Comparison of ENCODE assay signal across 8 cellular contexts in the genomic region with DNA sequence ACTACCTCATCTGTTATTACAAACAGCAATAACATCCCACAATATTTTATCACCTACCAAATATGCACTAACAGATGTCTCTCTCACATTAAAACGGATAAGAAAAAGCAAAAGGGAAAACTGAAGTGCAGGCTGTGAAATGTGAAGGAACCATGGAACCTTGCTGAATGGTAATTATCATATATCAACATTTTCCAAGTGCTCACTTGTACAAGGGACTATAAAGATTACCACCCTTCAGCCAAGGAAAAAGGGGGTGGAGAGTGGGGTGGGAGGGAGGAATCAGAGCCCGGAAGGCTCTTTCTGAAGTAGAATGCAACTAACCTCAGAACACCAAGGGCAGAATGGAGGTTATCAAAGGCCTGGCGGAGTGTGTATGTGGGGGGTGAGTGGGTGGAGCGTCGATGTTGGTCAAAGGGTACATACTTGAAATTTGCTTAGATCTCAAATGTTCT. TPM values are rescaled to one million over a fixed set of nuclear protein-coding genes. Genes with fewer than 3 reads are reported as not detected.
DNase-seq lines count a peak whose midpoint lies in the region; ATAC-seq and TF ChIP-seq lines count a peak whose summit lies in the region.

No MANE protein-coding gene starts in this region.

- H3K27ac ChIP-seq in RWPE1 (no peak overlapping the region), liver (ENCODE audit: low read depth in 1 of 2, low read length in 2 of 2) (no peak overlapping the region), upper lobe of right lung (no peak overlapping the region)

- 25% methylated on average over 5 of the region's 5 CpGs for WGBS in liver

- H3K4me3 ChIP-seq in GM08714 (ENCODE audit: low read length) (peak overlapping the region; percentile 99), liver (ENCODE audit: low read depth in 1 of 3, low read length in 3 of 3) (peak overlapping the region in 2 of 3 donors; percentile 76 to 98), upper lobe of right lung (peak overlapping the region; percentile 97)

- intact Hi-C loops in upper lobe of right lung (cut with DNase I) = no loop called here

- H3K4me3 Mint-ChIP-seq in brain = peak overlapping the region; percentile 93 to 99 (median 98)

- H3K4me1 ChIP-seq in liver (ENCODE audit: control insufficient read depth in 4 of 4, insufficient read depth in 4 of 4, low read length in 3 of 4) (peaks cover 0 to 9% (median 5%) of the 10 kb centered on the region in 4 donors), upper lobe of right lung (peaks cover 10% of the 10 kb centered on the region)

- TF ChIP-seq RAD21 in liver (IDR thresholded peaks at IDR 0.05) = no peak

- H3K36me3 Mint-ChIP-seq in brain = peaks cover 40% of the 10 kb centered on the region

- peaks cover 0 to 9% (median 4%) of the 10 kb centered on the region in 5 experiments for H3K9me3 Mint-ChIP-seq in brain

- ATAC-seq in upper lobe of right lung = peak; percentile 38

- peaks cover 24% of the 10 kb centered on the region for H3K4me1 Mint-ChIP-seq in brain

- CTCF ChIA-PET in RWPE1 (lab: Yijun Ruan, JAX) = no interaction called here

- POLR2A ChIA-PET in RWPE1 (lab: Yijun Ruan, JAX; ENCODE audit: low non-redundant PET) = no interaction called here

- TF ChIP-seq CTCF in RWPE1 (conservative IDR thresholded peaks at IDR 0.05; ENCODE audit: low read depth) (no peak), brain (conservative IDR thresholded peaks at IDR 0.05) (no peak), liver (IDR thresholded peaks at IDR 0.05; ENCODE audit: low read depth, low read length, missing input control) (no peak), upper lobe of right lung (IDR thresholded peaks at IDR 0.05) (no peak)

- H3K9me3 ChIP-seq in liver (ENCODE audit: control insufficient read depth in 4 of 4, low read length in 3 of 4) (no peaks in the 10 kb centered on the region), upper lobe of right lung (no peaks in the 10 kb centered on the region)

- H3K27me3 Mint-ChIP-seq in brain = no peaks in the 10 kb centered on the region

- peak overlapping the region in 1 of 2 donors; percentile 80 for H3K9ac ChIP-seq in liver (ENCODE audit: low read depth in 1 of 2, low read length in 2 of 2)

- H3K36me3 ChIP-seq in liver (ENCODE audit: control insufficient read depth in 4 of 4, insufficient read depth in 3 of 4, low read depth in 1 of 4, low read length in 3 of 4) (peaks cover 0 to 2% (median 0%) of the 10 kb centered on the region in 4 donors), upper lobe of right lung (no peaks in the 10 kb centered on the region)

- no peaks in the 10 kb centered on the region for H3K27me3 ChIP-seq in liver (ENCODE audit: control insufficient read depth in 4 of 4, insufficient read depth in 4 of 4, low read length in 3 of 4)
- no peaks in the 10 kb centered on the region for H3K27me3 ChIP-seq in upper lobe of right lung

- H3K27ac Mint-ChIP-seq in brain = peak overlapping the region; percentile 92 to 97 (median 96)

- DNase-seq in RWPE1 (ENCODE audit: low spot score) (peak; percentile 18), upper lobe of right lung (no peak), NCI-H2196 (lab: John Stamatoyannopoulos, UW; ENCODE audit: unreplicated experiment) (no peak), MV-4-11 (lab: John Stamatoyannopoulos, UW) (no peak), NCI-H446 (lab: John Stamatoyannopoulos, UW) (no peak)

TF ChIP-seq in liver, 16 proteins besides CTCF, POLR2A, EP300 and RAD21:
- TF ChIP-seq HNF4G (IDR thresholded peaks at IDR 0.05) = no peak
- TF ChIP-seq, protein P1, sequence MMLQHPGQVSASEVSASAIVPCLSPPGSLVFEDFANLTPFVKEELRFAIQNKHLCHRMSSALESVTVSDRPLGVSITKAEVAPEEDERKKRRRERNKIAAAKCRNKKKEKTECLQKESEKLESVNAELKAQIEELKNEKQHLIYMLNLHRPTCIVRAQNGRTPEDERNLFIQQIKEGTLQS (IDR thresholded peaks at IDR 0.05) = no peak
- TF ChIP-seq, protein P2, sequence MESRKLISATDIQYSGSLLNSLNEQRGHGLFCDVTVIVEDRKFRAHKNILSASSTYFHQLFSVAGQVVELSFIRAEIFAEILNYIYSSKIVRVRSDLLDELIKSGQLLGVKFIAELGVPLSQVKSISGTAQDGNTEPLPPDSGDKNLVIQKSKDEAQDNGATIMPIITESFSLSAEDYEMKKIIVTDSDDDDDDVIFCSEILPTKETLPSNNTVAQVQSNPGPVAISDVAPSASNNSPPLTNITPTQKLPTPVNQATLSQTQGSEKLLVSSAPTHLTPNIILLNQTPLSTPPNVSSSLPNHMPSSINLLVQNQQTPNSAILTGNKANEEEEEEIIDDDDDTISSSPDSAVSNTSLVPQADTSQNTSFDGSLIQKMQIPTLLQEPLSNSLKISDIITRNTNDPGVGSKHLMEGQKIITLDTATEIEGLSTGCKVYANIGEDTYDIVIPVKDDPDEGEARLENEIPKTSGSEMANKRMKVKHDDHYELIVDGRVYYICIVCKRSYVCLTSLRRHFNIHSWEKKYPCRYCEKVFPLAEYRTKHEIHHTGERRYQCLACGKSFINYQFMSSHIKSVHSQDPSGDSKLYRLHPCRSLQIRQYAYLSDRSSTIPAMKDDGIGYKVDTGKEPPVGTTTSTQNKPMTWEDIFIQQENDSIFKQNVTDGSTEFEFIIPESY (IDR thresholded peaks at IDR 0.05) = no peak
- TF ChIP-seq, protein P3, sequence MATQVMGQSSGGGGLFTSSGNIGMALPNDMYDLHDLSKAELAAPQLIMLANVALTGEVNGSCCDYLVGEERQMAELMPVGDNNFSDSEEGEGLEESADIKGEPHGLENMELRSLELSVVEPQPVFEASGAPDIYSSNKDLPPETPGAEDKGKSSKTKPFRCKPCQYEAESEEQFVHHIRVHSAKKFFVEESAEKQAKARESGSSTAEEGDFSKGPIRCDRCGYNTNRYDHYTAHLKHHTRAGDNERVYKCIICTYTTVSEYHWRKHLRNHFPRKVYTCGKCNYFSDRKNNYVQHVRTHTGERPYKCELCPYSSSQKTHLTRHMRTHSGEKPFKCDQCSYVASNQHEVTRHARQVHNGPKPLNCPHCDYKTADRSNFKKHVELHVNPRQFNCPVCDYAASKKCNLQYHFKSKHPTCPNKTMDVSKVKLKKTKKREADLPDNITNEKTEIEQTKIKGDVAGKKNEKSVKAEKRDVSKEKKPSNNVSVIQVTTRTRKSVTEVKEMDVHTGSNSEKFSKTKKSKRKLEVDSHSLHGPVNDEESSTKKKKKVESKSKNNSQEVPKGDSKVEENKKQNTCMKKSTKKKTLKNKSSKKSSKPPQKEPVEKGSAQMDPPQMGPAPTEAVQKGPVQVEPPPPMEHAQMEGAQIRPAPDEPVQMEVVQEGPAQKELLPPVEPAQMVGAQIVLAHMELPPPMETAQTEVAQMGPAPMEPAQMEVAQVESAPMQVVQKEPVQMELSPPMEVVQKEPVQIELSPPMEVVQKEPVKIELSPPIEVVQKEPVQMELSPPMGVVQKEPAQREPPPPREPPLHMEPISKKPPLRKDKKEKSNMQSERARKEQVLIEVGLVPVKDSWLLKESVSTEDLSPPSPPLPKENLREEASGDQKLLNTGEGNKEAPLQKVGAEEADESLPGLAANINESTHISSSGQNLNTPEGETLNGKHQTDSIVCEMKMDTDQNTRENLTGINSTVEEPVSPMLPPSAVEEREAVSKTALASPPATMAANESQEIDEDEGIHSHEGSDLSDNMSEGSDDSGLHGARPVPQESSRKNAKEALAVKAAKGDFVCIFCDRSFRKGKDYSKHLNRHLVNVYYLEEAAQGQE (IDR thresholded peaks at IDR 0.05) = no peak
- TF ChIP-seq, protein P4, sequence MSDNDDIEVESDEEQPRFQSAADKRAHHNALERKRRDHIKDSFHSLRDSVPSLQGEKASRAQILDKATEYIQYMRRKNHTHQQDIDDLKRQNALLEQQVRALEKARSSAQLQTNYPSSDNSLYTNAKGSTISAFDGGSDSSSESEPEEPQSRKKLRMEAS (IDR thresholded peaks at IDR 0.05) = no peak
- TF ChIP-seq JUND (IDR thresholded peaks at IDR 0.05) = no peak
- no peak for TF ChIP-seq FOXA1 (IDR thresholded peaks at IDR 0.05)
- no peak for TF ChIP-seq YY1 (IDR thresholded peaks at IDR 0.05)
- TF ChIP-seq TAF1 (conservative IDR thresholded peaks at IDR 0.05) = no peak
- TF ChIP-seq SP1 (IDR thresholded peaks at IDR 0.05) = no peak
- no peak for TF ChIP-seq NR2F2 (IDR thresholded peaks at IDR 0.05)
- no peak for TF ChIP-seq FOXA2 (IDR thresholded peaks at IDR 0.05)
- no peak for TF ChIP-seq RXRA (IDR thresholded peaks at IDR 0.05)
- no peak for TF ChIP-seq GABPA (IDR thresholded peaks at IDR 0.05 in 1 of 2, conservative IDR thresholded peaks at IDR 0.05 in 1 of 2)
- TF ChIP-seq HNF4A (conservative IDR thresholded peaks at IDR 0.05) = no peak
- no peak for TF ChIP-seq EGR1 (IDR thresholded peaks at IDR 0.05; ENCODE audit: low read depth in 2 of 2)

RNA-seq across cellular contexts. Expression of a gene that starts 1.2 kb away (rescaled TPM):
- polyA plus RNA-seq in brain (ENCODE audit: insufficient read depth, low read depth, low replicate concordance) (41.8 TPM), liver (10 to 100 TPM; 23.5 to 41.1 TPM)
- total RNA-seq in liver (10 to 100 TPM; 42.9 to 62.2 TPM), upper lobe of right lung (64.9 TPM)
